26 cellular contexts compared by ENCODE assay signal in genomic region chr11:133337905-133338536, GRCh38.
DNase-seq lines count a peak whose midpoint lies in the region; ATAC-seq and TF ChIP-seq lines count a peak whose summit lies in the region.
"Had no signal": no experiment of that assay in that cellular context is flagged by ENCODE, and none has a peak within 500 bp of the region (broad histone marks: within the 10 kb centered on the region; RNA-seq: fewer than 3 reads in every experiment).

No MANE protein-coding gene starts in this region.

- no peak overlapping the region for H3T11ph ChIP-seq in H9 (ENCODE audit: low read length)

- H2AFZ ChIP-seq in H9 (ENCODE audit: low read length) = no peak overlapping the region

- H3K27ac ChIP-seq in H9 (ENCODE audit: insufficient read length, low read depth, low read length) = no peak overlapping the region
- peak overlapping the region; percentile 58 for H3K27ac ChIP-seq in caudate nucleus (ENCODE audit: low read depth, low read length)
- H3K27ac ChIP-seq in mesendoderm (ENCODE audit: low read depth, low read length) = no peak overlapping the region
- H3K27ac ChIP-seq: adrenal gland, C4-2B, psoas muscle, upper lobe of left lung had no signal

- H3K4me3 Mint-ChIP-seq in H9 = no peak overlapping the region
- H3K4me3 Mint-ChIP-seq in activated T-helper 2 cell treated with anti-CD3 and anti-CD28 coated beads, Interferon-gamma antibody, Interleukin-2, Interleukin-4, amounts not matched to agents 10 μg/mL and 5 μg/mL and 100 μg/mL, durations not matched to agents 14 hours and 24 hours and 36 hours (ENCODE audit: low read depth) = no peak overlapping the region
- H3K4me3 Mint-ChIP-seq: activated CD8-positive, alpha-beta T cell treated with anti-CD3 and anti-CD28 coated beads for 36 hours; activated naive CD4-positive, alpha-beta T cell treated with anti-CD3 and anti-CD28 coated beads, Interleukin-2, amount 10 ng/mL, durations not matched to agents 7 days and 5 days; effector memory CD8-positive, alpha-beta T cell; naive thymus-derived CD4-positive, alpha-beta T cell; stimulated activated effector memory CD8-positive, alpha-beta T cell treated with anti-CD3 and anti-CD28 coated beads, Interleukin-12 subunit alpha, Interleukin-12 subunit beta, amount 100 ng/mL, for 72 hours; T-helper 2 cell treated with Interferon-gamma antibody and Interleukin-4, amounts not matched to agents 5 μg/mL and 100 μg/mL, for 36 hours had no signal

- WGBS in H9 (ENCODE audit: extremely low coverage, insufficient read length, low lambda C conversion rate) = no CpG with 5 or more reads among the region's 8 CpGs
- no CpG with 5 or more reads among the region's 8 CpGs for WGBS in mesendoderm (ENCODE audit: extremely low coverage, insufficient coverage, low lambda C conversion rate)

- H3K9me3 Mint-ChIP-seq in H9 = peaks cover 6 to 7% of the 10 kb centered on the region in 2 experiments; a peak in 3 of 5 replicates
- H3K9me3 Mint-ChIP-seq in activated T-helper 2 cell treated with anti-CD3 and anti-CD28 coated beads, Interferon-gamma antibody, Interleukin-2, Interleukin-4, amounts not matched to agents 10 μg/mL and 5 μg/mL and 100 μg/mL, durations not matched to agents 14 hours and 24 hours and 36 hours = peaks cover 4% of the 10 kb centered on the region
- H3K9me3 Mint-ChIP-seq: T-helper 2 cell treated with Interferon-gamma antibody and Interleukin-4, amounts not matched to agents 5 μg/mL and 100 μg/mL, for 36 hours had no signal

- H3K27me3 ChIP-seq in H9 (ENCODE audit: insufficient read depth, low read length) (no peaks in the 10 kb centered on the region), mesendoderm (ENCODE audit: insufficient read depth, low read length, poor library complexity) (no peaks in the 10 kb centered on the region)
- H3K27me3 ChIP-seq: adrenal gland, upper lobe of left lung had no signal

- H2BK20ac ChIP-seq in H9 (ENCODE audit: low read depth, low read length, poor library complexity, severe bottlenecking) = no peak overlapping the region

- H3K4me1 Mint-ChIP-seq in H9 = peaks cover 22 to 34% of the 10 kb centered on the region in 2 experiments
- H3K4me1 Mint-ChIP-seq in activated T-helper 2 cell treated with anti-CD3 and anti-CD28 coated beads, Interferon-gamma antibody, Interleukin-2, Interleukin-4, amounts not matched to agents 10 μg/mL and 5 μg/mL and 100 μg/mL, durations not matched to agents 14 hours and 24 hours and 36 hours (ENCODE audit: low read depth) = no peaks in the 10 kb centered on the region
- H3K4me1 Mint-ChIP-seq: activated naive CD4-positive, alpha-beta T cell treated with anti-CD3 and anti-CD28 coated beads, Interleukin-2, amount 10 ng/mL, durations not matched to agents 7 days and 5 days; naive thymus-derived CD4-positive, alpha-beta T cell; stimulated activated effector memory CD8-positive, alpha-beta T cell treated with anti-CD3 and anti-CD28 coated beads, Interleukin-12 subunit alpha, Interleukin-12 subunit beta, amount 100 ng/mL, for 72 hours had no signal

- H3K4ac ChIP-seq in H9 (ENCODE audit: low read depth, low read length) (no peak overlapping the region), mesendoderm (ENCODE audit: low read depth, low read length) (no peak overlapping the region)

- H3K4me1 ChIP-seq in H9 (ENCODE audit: insufficient read depth, low read length) (no peaks in the 10 kb centered on the region; the same call in 1 of the 2 replicates), mesendoderm (ENCODE audit: control insufficient read depth, low read depth, low read length) (no peaks in the 10 kb centered on the region)
- H3K4me1 ChIP-seq: adrenal gland, psoas muscle, upper lobe of left lung had no signal

- no peak overlapping the region for H3K4me3 ChIP-seq in mesendoderm (ENCODE audit: low read length)
- H3K4me3 ChIP-seq: adrenal gland, psoas muscle, upper lobe of left lung had no signal

- H3K79me1 ChIP-seq in H9 (ENCODE audit: insufficient read depth, low read depth, low read length, poor library complexity, severe bottlenecking) = no peaks in the 10 kb centered on the region
- H3K79me1 ChIP-seq in mesendoderm (ENCODE audit: low read length) = no peaks in the 10 kb centered on the region

- intact Hi-C loops in activated T-helper 2 cell treated with anti-CD3 and anti-CD28 coated beads, Interferon-gamma antibody, Interleukin-2, Interleukin-4, amounts not matched to agents 10 μg/mL and 5 μg/mL and 100 μg/mL, durations not matched to agents 14 hours and 24 hours and 36 hours (cut with micrococcal nuclease) = no loop called here

- no peak overlapping the region; the same call in 1 of the 2 replicates for H3K14ac ChIP-seq in H9 (ENCODE audit: insufficient read depth, low read length)

- no peak overlapping the region for H3K18ac ChIP-seq in H9 (ENCODE audit: insufficient read length, low read depth, low read length)
- H3K18ac ChIP-seq in mesendoderm (ENCODE audit: low read length) = no peak overlapping the region

- H3K79me2 ChIP-seq in H9 (ENCODE audit: insufficient read depth, low read length) (no peaks in the 10 kb centered on the region), mesendoderm (ENCODE audit: control insufficient read depth, insufficient read depth, low read length) (no peaks in the 10 kb centered on the region)

- no peak for TF ChIP-seq CTCF in H9 (conservative IDR thresholded peaks at IDR 0.05)

- ATAC-seq in GM21576 (IDR thresholded peaks at IDR 0.05; ENCODE audit: unreplicated experiment) = no peak
- ATAC-seq: activated CD8-positive, alpha-beta T cell treated with anti-CD3 and anti-CD28 coated beads for 36 hours; effector memory CD8-positive, alpha-beta T cell; naive thymus-derived CD4-positive, alpha-beta T cell; psoas muscle; stimulated activated effector memory CD8-positive, alpha-beta T cell treated with anti-CD3 and anti-CD28 coated beads, Interleukin-12 subunit alpha, Interleukin-12 subunit beta, amount 100 ng/mL, for 72 hours had no signal

- no peaks in the 10 kb centered on the region for H3K9me3 ChIP-seq in H9 (ENCODE audit: control insufficient read depth, low read depth, low read length)
- H3K9me3 ChIP-seq: adrenal gland, psoas muscle, upper lobe of left lung had no signal

- H2BK120ac ChIP-seq in H9 (ENCODE audit: low read depth, low read length, poor library complexity, severe bottlenecking) (no peak overlapping the region), mesendoderm (ENCODE audit: low read depth, low read length) (no peak overlapping the region)

- H3K23ac ChIP-seq in H9 (ENCODE audit: insufficient read length, low read depth, low read length) = no peak overlapping the region
- no peak overlapping the region for H3K23ac ChIP-seq in mesendoderm (ENCODE audit: low read length)

- DNase-seq in H9 = no peak
- DNase-seq in NCI-H345 (lab: John Stamatoyannopoulos, UW) = peak; percentile 63
- DNase-seq in caudate nucleus (lab: John Stamatoyannopoulos, UW) = no peak
- peak; percentile 67 for DNase-seq in mesendoderm
- no peak for DNase-seq in effector CD4-positive, alpha-beta T cell
- DNase-seq in activated T-helper 2 cell treated with anti-CD3 and anti-CD28 coated beads, Interferon-gamma antibody, Interleukin-2, Interleukin-4, amounts not matched to agents 10 μg/mL and 5 μg/mL and 100 μg/mL, durations not matched to agents 14 hours and 24 hours and 36 hours (ENCODE audit: low spot score) = no peak
- no peak for DNase-seq in cerebellar cortex (ENCODE audit: low spot score)
- DNase-seq: activated CD8-positive, alpha-beta memory T cell treated with anti-CD3 and anti-CD28 coated beads, Interleukin-2, amount 50 U/mL, for 48 hours; activated CD8-positive, alpha-beta T cell treated with anti-CD3 and anti-CD28 coated beads for 36 hours; activated naive CD4-positive, alpha-beta T cell treated with anti-CD3 and anti-CD28 coated beads, Interleukin-2, amount 10 ng/mL, durations not matched to agents 7 days and 5 days; adrenal gland; COR-L47; effector memory CD8-positive, alpha-beta T cell; erythroblast; Kasumi-1; naive thymus-derived CD4-positive, alpha-beta T cell; NCI-H1436; psoas muscle; SIG-M5; stimulated activated CD4-positive, alpha-beta T cell treated with anti-CD3 and anti-CD28 coated beads, Interleukin-15, amount 100 ng/mL, for 24 hours; substantia nigra; upper lobe of left lung had no signal

- no peaks in the 10 kb centered on the region for H3K36me3 ChIP-seq in mesendoderm (ENCODE audit: control insufficient read depth, insufficient read depth, low read length)
- H3K36me3 ChIP-seq: adrenal gland, upper lobe of left lung had no signal

- no peak overlapping the region for H4K91ac ChIP-seq in H9 (ENCODE audit: insufficient read length, low read depth, low read length)

- H2AK5ac ChIP-seq in H9 (ENCODE audit: insufficient read length, low read length) (no peak overlapping the region), mesendoderm (ENCODE audit: low read length) (no peak overlapping the region)

- H4K5ac ChIP-seq in H9 (ENCODE audit: insufficient read length, low read depth, low read length) (no peak overlapping the region), mesendoderm (ENCODE audit: low read length) (no peak overlapping the region)

- H4K8ac ChIP-seq in H9 (replicated peaks; ENCODE audit: insufficient read length, low read depth, low read length) (no peak overlapping the region), mesendoderm (ENCODE audit: low read depth, low read length) (no peak overlapping the region)

- peaks cover 0 to 11% (median 2%) of the 10 kb centered on the region in 3 experiments; a peak in 3 of 7 replicates for H3K36me3 Mint-ChIP-seq in H9 (ENCODE audit: insufficient read depth in 1 of 3, low read depth in 3 of 3)
- no peaks in the 10 kb centered on the region for H3K36me3 Mint-ChIP-seq in activated T-helper 2 cell treated with anti-CD3 and anti-CD28 coated beads, Interferon-gamma antibody, Interleukin-2, Interleukin-4, amounts not matched to agents 10 μg/mL and 5 μg/mL and 100 μg/mL, durations not matched to agents 14 hours and 24 hours and 36 hours (ENCODE audit: low read depth)
- H3K36me3 Mint-ChIP-seq: activated naive CD4-positive, alpha-beta T cell treated with anti-CD3 and anti-CD28 coated beads, Interleukin-2, amount 10 ng/mL, durations not matched to agents 7 days and 5 days; naive thymus-derived CD4-positive, alpha-beta T cell; stimulated activated effector memory CD8-positive, alpha-beta T cell treated with anti-CD3 and anti-CD28 coated beads, Interleukin-12 subunit alpha, Interleukin-12 subunit beta, amount 100 ng/mL, for 72 hours had no signal

- no peak overlapping the region for H2BK15ac ChIP-seq in H9 (ENCODE audit: low read depth, low read length)
- H2BK15ac ChIP-seq in mesendoderm (replicated peaks; ENCODE audit: low read depth) = no peak overlapping the region

- H2BK5ac ChIP-seq in H9 (ENCODE audit: insufficient read length, low read length) (no peak overlapping the region), mesendoderm (ENCODE audit: low read length) (no peak overlapping the region)

- H4K20me1 ChIP-seq in H9 (ENCODE audit: control insufficient read depth, insufficient read depth, insufficient read length) = no peaks in the 10 kb centered on the region

- H3K9ac ChIP-seq in H9 (ENCODE audit: extremely low read depth, insufficient read length, low read length) (no peak overlapping the region), mesendoderm (ENCODE audit: low read length) (no peak overlapping the region)

- no peaks in the 10 kb centered on the region; the same call in 1 of the 2 replicates for H3K27me3 Mint-ChIP-seq in H9 (ENCODE audit: low read depth)
- H3K27me3 Mint-ChIP-seq in activated T-helper 2 cell treated with anti-CD3 and anti-CD28 coated beads, Interferon-gamma antibody, Interleukin-2, Interleukin-4, amounts not matched to agents 10 μg/mL and 5 μg/mL and 100 μg/mL, durations not matched to agents 14 hours and 24 hours and 36 hours (ENCODE audit: low read depth) = no peaks in the 10 kb centered on the region
- H3K27me3 Mint-ChIP-seq: activated CD8-positive, alpha-beta T cell treated with anti-CD3 and anti-CD28 coated beads for 36 hours; activated naive CD4-positive, alpha-beta T cell treated with anti-CD3 and anti-CD28 coated beads, Interleukin-2, amount 10 ng/mL, durations not matched to agents 7 days and 5 days; effector memory CD8-positive, alpha-beta T cell had no signal

- H2BK12ac ChIP-seq in H9 (ENCODE audit: insufficient read length, low read depth, low read length) = no peak overlapping the region

- no peaks in the 10 kb centered on the region for H3K23me2 ChIP-seq in H9 (ENCODE audit: insufficient read length, low read depth, low read length, poor library complexity, severe bottlenecking)

- H3K56ac ChIP-seq in H9 (ENCODE audit: insufficient read length, low read depth, low read length) (no peak overlapping the region), mesendoderm (ENCODE audit: low read length) (no peak overlapping the region)

- peak overlapping the region in 2 of 3 experiments; percentile 81 to 91; a peak in 3 of 7 replicates for H3K27ac Mint-ChIP-seq in H9
- H3K27ac Mint-ChIP-seq in activated T-helper 2 cell treated with anti-CD3 and anti-CD28 coated beads, Interferon-gamma antibody, Interleukin-2, Interleukin-4, amounts not matched to agents 10 μg/mL and 5 μg/mL and 100 μg/mL, durations not matched to agents 14 hours and 24 hours and 36 hours = no peak overlapping the region
- H3K27ac Mint-ChIP-seq: activated CD8-positive, alpha-beta T cell treated with anti-CD3 and anti-CD28 coated beads for 36 hours; activated naive CD4-positive, alpha-beta T cell treated with anti-CD3 and anti-CD28 coated beads, Interleukin-2, amount 10 ng/mL, durations not matched to agents 7 days and 5 days; effector memory CD8-positive, alpha-beta T cell; naive thymus-derived CD4-positive, alpha-beta T cell; stimulated activated effector memory CD8-positive, alpha-beta T cell treated with anti-CD3 and anti-CD28 coated beads, Interleukin-12 subunit alpha, Interleukin-12 subunit beta, amount 100 ng/mL, for 72 hours; T-helper 2 cell treated with Interferon-gamma antibody and Interleukin-4, amounts not matched to agents 5 μg/mL and 100 μg/mL, for 36 hours had no signal

- no peak overlapping the region for H3K4me2 ChIP-seq in H9 (ENCODE audit: insufficient read depth, insufficient read length, low read length)
- no peak overlapping the region for H3K4me2 ChIP-seq in mesendoderm (ENCODE audit: low read length)

Comparison
In these comparisons a context has a peak if more than half of its experiments do, and no peak if none do; other contexts are left out.
1. DNase-seq: peak in NCI-H345 (single experiment) and mesendoderm (single experiment); none in H9 (single experiment), caudate nucleus (0 of 61), effector CD4-positive, alpha-beta T cell (single experiment), activated T-helper 2 cell treated with anti-CD3 and anti-CD28 coated beads, Interferon-gamma antibody, Interleukin-2, Interleukin-4, amounts not matched to agents 10 μg/mL and 5 μg/mL and 100 μg/mL, durations not matched to agents 14 hours and 24 hours and 36 hours (single experiment) and cerebellar cortex (single experiment).